15 cellular contexts compared by ENCODE assay signal in the genomic region with DNA sequence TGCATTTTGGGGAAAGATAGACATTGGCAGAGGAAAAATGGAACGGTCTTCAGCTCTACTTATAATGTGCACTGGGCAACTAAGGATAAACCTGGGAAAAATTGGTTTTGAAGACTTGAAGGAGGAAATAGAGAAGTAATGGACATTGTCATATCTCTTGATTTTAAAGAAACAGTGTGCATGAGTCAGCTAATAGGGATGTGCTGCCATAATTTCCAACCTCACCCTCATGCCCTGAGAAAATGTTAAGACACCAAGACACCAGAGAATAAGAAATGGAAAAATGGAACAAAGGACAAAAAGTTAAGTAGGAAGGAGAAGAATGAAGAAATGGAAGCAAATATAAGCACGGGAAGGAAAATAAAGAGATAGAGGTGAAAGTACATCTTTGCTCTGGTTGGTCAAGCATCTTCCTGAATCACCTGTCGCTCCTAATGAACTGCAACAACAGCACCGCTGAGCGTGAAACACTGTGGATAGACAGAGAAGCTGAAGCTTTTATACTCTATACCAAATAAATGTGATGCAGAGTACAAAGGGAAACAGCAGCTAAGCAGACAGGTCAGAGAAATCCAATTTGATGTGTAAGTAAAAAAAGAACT. TPM values are rescaled to one million over a fixed set of nuclear protein-coding genes. Genes with fewer than 3 reads are reported as not detected.
DNase-seq lines count a peak whose midpoint lies in the region; ATAC-seq lines count a peak whose summit lies in the region.
"Had no signal": no experiment of that assay in that cellular context is flagged by ENCODE, and none has a peak within 500 bp of the region (broad histone marks: within the 10 kb centered on the region; RNA-seq: fewer than 3 reads in every experiment).

No MANE protein-coding gene starts in this region.

- H3K4me1 ChIP-seq in muscle layer of colon (ENCODE audit: insufficient read depth, low read length) = peaks cover 47% of the 10 kb centered on the region

- peaks cover 19% of the 10 kb centered on the region for H3K36me3 Mint-ChIP-seq in central memory CD8-positive, alpha-beta T cell (ENCODE audit: insufficient read depth)
- H3K36me3 Mint-ChIP-seq: IgD-negative memory B cell had no signal

- peaks cover 55% of the 10 kb centered on the region for H3K4me1 Mint-ChIP-seq in central memory CD8-positive, alpha-beta T cell

- H3K27me3 ChIP-seq in muscle layer of colon (ENCODE audit: control insufficient read depth in 1 of 2, insufficient read depth in 2 of 2, low read length in 2 of 2) = no peaks in the 10 kb centered on the region

- peak overlapping the region; percentile 17 for H3K27ac Mint-ChIP-seq in central memory CD8-positive, alpha-beta T cell (ENCODE audit: low read depth)
- H3K27ac Mint-ChIP-seq: stimulated activated naive B cell treated with anti-CD40 and anti-IgM and Interleukin-4, amounts not matched to agents 10 μg/mL and 1 μg/mL and 100 μg/mL, for 72 hours had no signal

- peak overlapping the region; percentile 34 for H3K27ac ChIP-seq in muscle layer of colon (ENCODE audit: low read depth, low read length)
- H3K27ac ChIP-seq: SK-N-MC had no signal

- DNase-seq in Caki2 (ENCODE audit: low read depth) (peak; percentile 33), MV-4-11 (lab: John Stamatoyannopoulos, UW) (peak; percentile 16), NCI-H69 (lab: John Stamatoyannopoulos, UW) (no peak), amygdala (lab: John Stamatoyannopoulos, UW) (no peak)
- DNase-seq in central memory CD8-positive, alpha-beta T cell (ENCODE audit: low spot score in 2 of 2) = no peak
- DNase-seq in activated CD8-positive, alpha-beta memory T cell treated with anti-CD3 and anti-CD28 coated beads, Interleukin-2, amount 50 U/mL, for 48 hours = no peak
- DNase-seq: activated CD4-positive, alpha-beta T cell treated with anti-CD3 and anti-CD28 coated beads for 48 hours; activated gamma-delta T cell treated with Interleukin-2 at 50 U/mL for 16 hours; midbrain; NCI-H1930; stimulated activated naive B cell treated with anti-CD40 and anti-IgM and Interleukin-4, amounts not matched to agents 10 μg/mL and 1 μg/mL and 100 μg/mL, for 72 hours had no signal

- H3K4me3 ChIP-seq in muscle layer of colon (ENCODE audit: low read depth in 1 of 2, low read length in 2 of 2) = no peak overlapping the region
- H3K4me3 ChIP-seq: SK-N-MC had no signal

- no peak overlapping the region for H3K9ac ChIP-seq in muscle layer of colon (ENCODE audit: low read length)

- H3K36me3 ChIP-seq in muscle layer of colon (ENCODE audit: insufficient read depth, low read length) = peaks cover 16% of the 10 kb centered on the region

- no peaks in the 10 kb centered on the region for H3K27me3 Mint-ChIP-seq in central memory CD8-positive, alpha-beta T cell
- H3K27me3 Mint-ChIP-seq: IgD-negative memory B cell; stimulated activated naive B cell treated with anti-CD40 and anti-IgM and Interleukin-4, amounts not matched to agents 10 μg/mL and 1 μg/mL and 100 μg/mL, for 72 hours had no signal

- no peak for ATAC-seq in central memory CD8-positive, alpha-beta T cell (replicated peaks; ENCODE audit: extremely low read depth, poor library complexity, severe bottlenecking)
- ATAC-seq in HG03460 (IDR thresholded peaks at IDR 0.05; ENCODE audit: unreplicated experiment) = no peak
- ATAC-seq: stimulated activated naive B cell treated with anti-CD40 and anti-IgM and Interleukin-4, amounts not matched to agents 10 μg/mL and 1 μg/mL and 100 μg/mL, for 72 hours had no signal

- H3K9me3 Mint-ChIP-seq in central memory CD8-positive, alpha-beta T cell = no peaks in the 10 kb centered on the region
- H3K9me3 Mint-ChIP-seq: IgD-negative memory B cell; stimulated activated naive B cell treated with anti-CD40 and anti-IgM and Interleukin-4, amounts not matched to agents 10 μg/mL and 1 μg/mL and 100 μg/mL, for 72 hours had no signal

- no peak overlapping the region for H3K4me3 Mint-ChIP-seq in central memory CD8-positive, alpha-beta T cell
- H3K4me3 Mint-ChIP-seq: stimulated activated naive B cell treated with anti-CD40 and anti-IgM and Interleukin-4, amounts not matched to agents 10 μg/mL and 1 μg/mL and 100 μg/mL, for 72 hours had no signal

- in situ Hi-C loops in Caki2 (cut with HindIII; ENCODE audit: low pct_unique_long_range_greater_than_20kb, low sequenced_read_pairs) = no loop called here

- H3K9me3 ChIP-seq in muscle layer of colon (ENCODE audit: low read length) = no peaks in the 10 kb centered on the region

RNA-seq across cellular contexts. Expression of a gene that starts 5.3 kb away (rescaled TPM):
- total RNA-seq in Caki2 (2014; rRNA removed; shearing (Covaris generic); ENCODE audit: low replicate concordance) = 36.5 and 38.8 TPM in 2 replicates

RNA-seq across cellular contexts. Expression of a gene that starts 46.6 kb away (rescaled TPM):
- total RNA-seq in Caki2 (2014; rRNA removed; shearing (Covaris generic); ENCODE audit: low replicate concordance) = 34.8 and 36.4 TPM in 2 replicates

RNA-seq across cellular contexts. Expression of a gene that starts 46.8 kb away (rescaled TPM):
- 50.5 and 66.0 TPM in 2 replicates for total RNA-seq in Caki2 (2014; rRNA removed; shearing (Covaris generic); ENCODE audit: low replicate concordance)

Comparison
In these comparisons a context has a peak if more than half of its experiments do, and no peak if none do; other contexts are left out.
1. DNase-seq: peak in Caki2 (single experiment) and MV-4-11 (single experiment); none in central memory CD8-positive, alpha-beta T cell (0 of 2), NCI-H69 (single experiment), activated CD8-positive, alpha-beta memory T cell treated with anti-CD3 and anti-CD28 coated beads, Interleukin-2, amount 50 U/mL, for 48 hours (single experiment) and amygdala (0 of 56).